Comparison of ENCODE assay signal across 15 cellular contexts in genomic region chr6:20605581-20605980, GRCh38.
DNase-seq lines count a peak whose midpoint lies in the region; ATAC-seq and TF ChIP-seq lines count a peak whose summit lies in the region.
"Had no signal": no experiment of that assay in that cellular context is flagged by ENCODE, and none has a peak within 500 bp of the region (broad histone marks: within the 10 kb centered on the region; RNA-seq: fewer than 3 reads in every experiment).

No MANE protein-coding gene starts in this region.

- peaks cover 5% of the 10 kb centered on the region for H3K9me3 ChIP-seq in WERI-Rb-1 (ENCODE audit: severe bottlenecking)
- H3K9me3 ChIP-seq: colonic mucosa, mucosa of descending colon had no signal

- no peak overlapping the region for H3K4me3 ChIP-seq in WERI-Rb-1 (ENCODE audit: low read depth, low read length)
- H3K4me3 ChIP-seq: colonic mucosa, mucosa of descending colon had no signal

- peaks cover 3% of the 10 kb centered on the region for H3K4me1 ChIP-seq in foreskin keratinocyte
- H3K4me1 ChIP-seq: colonic mucosa had no signal

- no peak for TF ChIP-seq CTCF in WERI-Rb-1 (IDR thresholded peaks at IDR 0.05; ENCODE audit: low read depth, low read length)
- no peak for TF ChIP-seq CTCF in foreskin keratinocyte (conservative IDR thresholded peaks at IDR 0.05)

- H3K27ac ChIP-seq in WERI-Rb-1 (peak overlapping the region; percentile 55), foreskin keratinocyte (no peak overlapping the region)
- H3K27ac ChIP-seq: colonic mucosa had no signal

- DNase-seq in ACHN (peak; percentile 72), GM04503 (ENCODE audit: low read depth) (peak; percentile 16), WERI-Rb-1 (no peak), foreskin keratinocyte (peak in 1 of 2 donors; percentile 6), NCI-H510A treated with DMSO at 0.1 percent for 48 hours (lab: John Stamatoyannopoulos, UW) (no peak), NAMALWA (ENCODE audit: low spot score) (no peak)
- DNase-seq: activated CD4-positive, alpha-beta T cell treated with anti-CD3 and anti-CD28 coated beads for 4 hours; activated T-cell treated with anti-CD3 and anti-CD28 coated beads, Interleukin-2, amount 50 U/mL, for 1 hour; colonic mucosa; DMS53; mucosa of descending colon; stimulated activated CD4-positive, alpha-beta T cell treated with anti-CD3 and anti-CD28 coated beads, Interleukin-12 subunit alpha, Interleukin-12 subunit beta, amount 100 ng/mL, for 4 hours; T-helper 2 cell had no signal

- in situ Hi-C loops in ACHN (cut with HindIII; ENCODE audit: low pct_ligation_motif_present, low pct_unique_long_range_greater_than_20kb, low sequenced_read_pairs), result no loop called here

- H3K27me3 ChIP-seq in WERI-Rb-1 (ENCODE audit: insufficient read depth, low read depth, severe bottlenecking) (no peaks in the 10 kb centered on the region), foreskin keratinocyte (no peaks in the 10 kb centered on the region)
- H3K27me3 ChIP-seq: colonic mucosa had no signal

- peak; percentile 14 for ATAC-seq in foreskin keratinocyte
- ATAC-seq in GM21619 (IDR thresholded peaks at IDR 0.05; ENCODE audit: unreplicated experiment), result no peak
- ATAC-seq in HG03354 (IDR thresholded peaks at IDR 0.05; ENCODE audit: poor library complexity, severe bottlenecking, unreplicated experiment), result no peak
- ATAC-seq: mucosa of descending colon had no signal

- peaks cover 13% of the 10 kb centered on the region for H3K36me3 ChIP-seq in WERI-Rb-1
- H3K36me3 ChIP-seq: colonic mucosa had no signal

Comparison
In these comparisons a context has a peak if more than half of its experiments do, and no peak if none do; other contexts are left out.
1. DNase-seq: peak in ACHN (single experiment) and GM04503 (single experiment); none in WERI-Rb-1 (single experiment), NCI-H510A treated with DMSO at 0.1 percent for 48 hours (single experiment) and NAMALWA (single experiment).